15 cellular contexts compared by ENCODE assay signal in the genomic region with DNA sequence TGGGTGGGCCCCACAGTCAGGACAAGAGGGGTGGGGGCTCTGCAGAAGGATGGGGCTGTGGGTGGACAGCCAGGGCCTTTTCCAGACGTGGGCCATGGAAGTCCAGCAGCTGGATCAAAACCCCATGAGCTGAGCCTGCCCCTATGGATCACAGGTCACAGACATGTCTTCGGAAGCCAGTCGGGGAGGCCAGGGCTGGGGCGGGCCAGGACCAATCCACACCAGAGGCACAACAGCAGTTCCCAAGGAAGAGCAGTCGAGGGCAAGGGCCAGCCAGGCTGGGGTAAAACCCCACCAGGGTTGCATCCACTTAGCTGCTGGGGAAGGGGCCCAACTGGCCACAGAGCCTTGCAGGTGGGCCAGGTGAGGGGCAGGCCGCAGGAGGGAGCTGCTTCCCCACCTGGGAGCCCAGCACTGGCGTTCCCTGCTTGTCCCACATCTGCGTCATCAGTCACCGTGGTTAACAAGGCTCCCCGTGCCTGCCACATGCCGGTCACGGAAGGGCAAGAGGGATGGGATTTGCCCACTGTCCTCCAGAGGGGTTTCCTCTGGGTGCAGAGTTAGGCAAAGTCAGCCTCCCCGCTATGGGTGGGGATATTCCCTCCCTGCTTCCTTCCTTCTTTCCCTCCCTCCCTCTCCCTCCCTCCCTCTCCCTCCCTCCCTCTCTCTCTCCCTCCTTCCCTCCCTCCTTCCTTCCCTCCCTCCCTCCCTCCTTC. TPM values are rescaled to one million over a fixed set of nuclear protein-coding genes. Genes with fewer than 3 reads are reported as not detected.
A peak's percentile ranks its signal among the peaks of the same experiment; 100 is the strongest.
DNase-seq lines count a peak whose midpoint lies in the region; FAIRE-seq and TF ChIP-seq lines count a peak whose summit lies in the region.
"Had no signal": no experiment of that assay in that cellular context is flagged by ENCODE, and none has a peak within 500 bp of the region (broad histone marks: within the 10 kb centered on the region; RNA-seq: fewer than 3 reads in every experiment).

No MANE protein-coding gene starts in this region.

- H3K4me1 ChIP-seq in kidney (ENCODE audit: control insufficient read depth in 1 of 2, insufficient read depth in 1 of 2, low read depth in 1 of 2, low read length in 2 of 2) (peaks cover 0 to 5% of the 10 kb centered on the region in 2 donors), vagina (peaks cover 17% of the 10 kb centered on the region)
- H3K4me1 ChIP-seq: breast epithelium had no signal

- DNase-seq in activated CD8-positive, alpha-beta memory T cell treated with anti-CD3 and anti-CD28 coated beads, Interleukin-2, amount 50 U/mL, for 48 hours = peak; percentile 40
- DNase-seq in activated CD8-positive, alpha-beta memory T cell treated with anti-CD3 and anti-CD28 coated beads, Interleukin-2, amount 50 U/mL, for 4 hours = no peak
- DNase-seq in RWPE1 (ENCODE audit: low spot score) = no peak
- DNase-seq in kidney = peak; percentile 61
- peak; percentile 62 to 93 for DNase-seq in vagina (ENCODE audit: extremely low spot score in 2 of 2)
- DNase-seq in DMS153 (lab: John Stamatoyannopoulos, UW) = no peak
- no peak for DNase-seq in medulla oblongata (ENCODE audit: extremely low spot score)
- DNase-seq in cerebellar nuclear complex (lab: John Stamatoyannopoulos, UW) = no peak
- DNase-seq: NCI-H2081 treated with DMSO at 0.1 percent for 48 hours, NCI-H524 treated with DMSO at 0.1 percent for 48 hours had no signal

- H3K4me3 ChIP-seq in kidney (ENCODE audit: low read length in 2 of 2) (no peak overlapping the region), vagina (no peak overlapping the region)
- H3K4me3 ChIP-seq: breast epithelium, heart left ventricle, SJSA1, transverse colon had no signal

- CTCF ChIA-PET in RWPE1 (lab: Yijun Ruan, JAX) = interaction anchor here (0.6 kb wide), 1 partner anchor 66 kb away, joined by 3 read pairs; no protein-coding TSS in a partner anchor

- H3K36me3 ChIP-seq in kidney (ENCODE audit: control insufficient read depth in 1 of 2, insufficient read depth in 2 of 2, low read length in 2 of 2) (no peaks in the 10 kb centered on the region), vagina (no peaks in the 10 kb centered on the region)
- H3K36me3 ChIP-seq: breast epithelium, heart left ventricle, neutrophil, SJSA1, transverse colon had no signal

- H3K27ac ChIP-seq in RWPE1 = peak overlapping the region; percentile 92
- no peak overlapping the region for H3K27ac ChIP-seq in kidney (ENCODE audit: low read depth in 2 of 2, low read length in 2 of 2)
- H3K27ac ChIP-seq in vagina = no peak overlapping the region
- H3K27ac ChIP-seq: breast epithelium, heart left ventricle, neutrophil, SJSA1 had no signal

- intact Hi-C loops in kidney (cut with DNase I) (no loop called here), vagina (cut with DNase I) (no loop called here)

- H3K27me3 ChIP-seq in vagina = no peaks in the 10 kb centered on the region
- H3K27me3 ChIP-seq: SJSA1 had no signal

- H3K9me3 ChIP-seq in kidney (ENCODE audit: control insufficient read depth in 1 of 2, low read length in 2 of 2) (no peaks in the 10 kb centered on the region), vagina (no peaks in the 10 kb centered on the region)
- H3K9me3 ChIP-seq: breast epithelium, neutrophil, SJSA1, transverse colon had no signal

- no peak for TF ChIP-seq CTCF in RWPE1 (conservative IDR thresholded peaks at IDR 0.05; ENCODE audit: low read depth)
- TF ChIP-seq CTCF in kidney (IDR thresholded peaks at IDR 0.05; ENCODE audit: borderline replicate concordance, extremely low read depth, insufficient read depth) = no peak
- TF ChIP-seq CTCF in vagina (IDR thresholded peaks at IDR 0.05) = no peak

- no peak overlapping the region for H3K9ac ChIP-seq in kidney (ENCODE audit: low read length in 2 of 2)

- TF ChIP-seq POLR2A in vagina (IDR thresholded peaks at IDR 0.05) = no peak

- FAIRE-seq in kidney (lab: Jason Lieb, UNC) = no peak

- POLR2A ChIA-PET in RWPE1 (lab: Yijun Ruan, JAX; ENCODE audit: low non-redundant PET) = no interaction called here

RNA-seq across cellular contexts. Expression of gene ODC1, which starts 46.4 kb away (rescaled TPM):
- total RNA-seq in kidney (97.5 TPM), vagina (34.9 TPM)
- 94.4 TPM for polyA plus RNA-seq in kidney (ENCODE audit: insufficient read depth, low read depth, low replicate concordance)

Comparison
In these comparisons a context has a peak if more than half of its experiments do, and no peak if none do; other contexts are left out.
1. DNase-seq: peak in activated CD8-positive, alpha-beta memory T cell treated with anti-CD3 and anti-CD28 coated beads, Interleukin-2, amount 50 U/mL, for 48 hours (single experiment), kidney (single experiment) and vagina (2 of 2); none in activated CD8-positive, alpha-beta memory T cell treated with anti-CD3 and anti-CD28 coated beads, Interleukin-2, amount 50 U/mL, for 4 hours (single experiment), RWPE1 (single experiment), DMS153 (single experiment), medulla oblongata (single experiment) and cerebellar nuclear complex (0 of 2).